ENCODE assay signal across 8 cellular contexts in the genomic region with DNA sequence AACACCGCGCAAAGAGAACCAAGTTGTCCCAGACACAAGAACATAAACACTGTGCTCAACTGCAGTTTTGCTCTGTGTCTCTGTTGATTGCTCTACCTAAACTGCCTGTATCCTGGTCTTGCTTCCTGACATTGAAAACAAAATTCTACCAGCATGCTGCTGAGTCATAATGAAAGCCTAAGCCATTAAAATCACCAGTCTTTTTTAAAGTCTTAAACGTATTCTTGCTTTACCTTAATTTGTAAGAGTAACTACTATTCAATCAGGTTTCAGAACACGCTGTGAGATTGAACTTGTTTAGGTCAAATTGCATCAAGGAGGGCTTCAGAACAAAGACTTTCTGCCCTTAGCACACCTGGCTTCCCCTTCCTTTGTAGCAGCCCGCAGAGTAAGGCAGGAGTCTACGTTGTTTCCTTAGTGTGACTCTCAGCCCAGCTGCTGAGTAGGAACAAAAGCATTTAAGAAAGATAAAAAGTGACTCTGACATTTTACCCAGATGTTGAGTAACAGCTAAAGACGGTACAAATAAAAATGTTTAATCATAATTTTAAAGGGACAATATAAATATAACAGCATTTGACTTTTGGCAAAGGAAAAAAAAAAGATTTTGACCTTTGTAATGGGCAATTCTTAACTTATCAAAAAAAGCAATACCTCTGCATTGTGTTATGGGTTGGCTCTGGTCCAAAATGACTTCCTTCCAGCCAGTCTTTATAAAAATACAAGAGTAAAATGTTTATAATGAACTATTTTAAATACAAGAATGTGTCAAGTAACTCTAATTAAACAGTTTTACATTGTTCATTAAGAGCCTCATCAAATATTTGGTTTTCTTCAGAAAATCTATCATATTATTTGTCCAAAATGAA.
DNase-seq lines count a peak whose midpoint lies in the region; ATAC-seq lines count a peak whose summit lies in the region.

No MANE protein-coding gene starts in this region.

- H3K4me2 ChIP-seq in mesendoderm (ENCODE audit: low read length), result no peak overlapping the region

- H3K79me2 ChIP-seq in mesendoderm (ENCODE audit: control insufficient read depth, insufficient read depth, low read length), result no peaks in the 10 kb centered on the region

- no peak overlapping the region for H2BK15ac ChIP-seq in mesendoderm (replicated peaks; ENCODE audit: low read depth)

- H3K4me1 ChIP-seq in mesendoderm (ENCODE audit: control insufficient read depth, low read depth, low read length), result no peaks in the 10 kb centered on the region

- peak; percentile 59 for ATAC-seq in GM19324 (IDR thresholded peaks at IDR 0.05; ENCODE audit: low FRiP score, unreplicated experiment)
- ATAC-seq in HG03039 (IDR thresholded peaks at IDR 0.05; ENCODE audit: unreplicated experiment), result peak; percentile 40

- no peaks in the 10 kb centered on the region for H3K27me3 ChIP-seq in mesendoderm (ENCODE audit: insufficient read depth, low read length, poor library complexity)

- H3K79me1 ChIP-seq in mesendoderm (ENCODE audit: low read length), result no peaks in the 10 kb centered on the region

- no peak overlapping the region for H3K9ac ChIP-seq in mesendoderm (ENCODE audit: low read length)

- no peak overlapping the region for H2AK5ac ChIP-seq in mesendoderm (ENCODE audit: low read length)

- H2BK120ac ChIP-seq in mesendoderm (ENCODE audit: low read depth, low read length), result no peak overlapping the region

- H3K18ac ChIP-seq in mesendoderm (ENCODE audit: low read length), result no peak overlapping the region

- H3K4ac ChIP-seq in mesendoderm (ENCODE audit: low read depth, low read length), result no peak overlapping the region

- peak overlapping the region; percentile 90 for H4K5ac ChIP-seq in mesendoderm (ENCODE audit: low read length)

- WGBS in mesendoderm (ENCODE audit: extremely low coverage, insufficient coverage, low lambda C conversion rate), result no CpG with 5 or more reads among the region's 7 CpGs

- no peaks in the 10 kb centered on the region for H3K36me3 ChIP-seq in mesendoderm (ENCODE audit: control insufficient read depth, insufficient read depth, low read length)

- DNase-seq in RPMI8226 (peak; percentile 77), mesendoderm (peak; percentile 64), NCI-H526 treated with DMSO at 0.1 percent for 48 hours (lab: John Stamatoyannopoulos, UW) (no peak), T1000 (lab: John Stamatoyannopoulos, UW) (no peak), activated gamma-delta T cell (lab: John Stamatoyannopoulos, UW) (no peak)
- DNase-seq in activated CD8-positive, alpha-beta memory T cell treated with anti-CD3 and anti-CD28 coated beads for 24 hours, result no peak

- H3K23ac ChIP-seq in mesendoderm (ENCODE audit: low read length), result no peak overlapping the region

- no peak overlapping the region for H3K56ac ChIP-seq in mesendoderm (ENCODE audit: low read length)

- H3K27ac ChIP-seq in mesendoderm (ENCODE audit: low read depth, low read length), result no peak overlapping the region

- H4K8ac ChIP-seq in mesendoderm (ENCODE audit: low read depth, low read length), result no peak overlapping the region

- no peak overlapping the region for H2BK5ac ChIP-seq in mesendoderm (ENCODE audit: low read length)

- no peak overlapping the region for H3K4me3 ChIP-seq in mesendoderm (ENCODE audit: low read length)

Comparison
In these comparisons a context has a peak if more than half of its experiments do, and no peak if none do; other contexts are left out.
1. DNase-seq: peak in RPMI8226 (single experiment) and mesendoderm (single experiment); none in NCI-H526 treated with DMSO at 0.1 percent for 48 hours (single experiment), T1000 (single experiment), activated gamma-delta T cell (single experiment) and activated CD8-positive, alpha-beta memory T cell treated with anti-CD3 and anti-CD28 coated beads for 24 hours (single experiment).